ENCODE assay signal across 11 cellular contexts in genomic region chr1:197910120-197911110, GRCh38. TPM values are rescaled to one million over a fixed set of nuclear protein-coding genes. Genes with fewer than 3 reads are reported as not detected.
DNase-seq lines count a peak whose midpoint lies in the region; ATAC-seq and TF ChIP-seq lines count a peak whose summit lies in the region.
"Had no signal": no experiment of that assay in that cellular context is flagged by ENCODE, and none has a peak within 500 bp of the region (broad histone marks: within the 10 kb centered on the region; RNA-seq: fewer than 3 reads in every experiment).

No MANE protein-coding gene starts in this region.

- peaks cover 0 to 6% (median 2%) of the 10 kb centered on the region in 7 donors for H3K9me3 Mint-ChIP-seq in naive B cell

- POLR2A ChIA-PET in AG04449 (lab: Yijun Ruan, JAX) = interaction anchor here (1.1 kb wide), 1 partner anchor 8 kb away, joined by 5 read pairs; the partner anchor contains the start of gene C1orf53

- H3K9me3 ChIP-seq in ascending aorta = no peaks in the 10 kb centered on the region
- H3K9me3 ChIP-seq: heart right ventricle, mucosa of descending colon had no signal

- DNase-seq in AG04449 (ENCODE audit: low read depth, low spot score) = no peak
- peak; percentile 30 for DNase-seq in GM03348 (ENCODE audit: low spot score)
- DNase-seq in ascending aorta (ENCODE audit: low spot score in 2 of 2) = no peak
- no peak for DNase-seq in naive B cell
- no peak for DNase-seq in stimulated activated naive CD4-positive, alpha-beta T cell treated with Interleukin-2 at 50 U/mL for 16 hours (lab: John Stamatoyannopoulos, UW)
- no peak for DNase-seq in NCI-H2171 (lab: John Stamatoyannopoulos, UW)
- DNase-seq: heart right ventricle, Karpas-422, mucosa of descending colon had no signal

- no peaks in the 10 kb centered on the region for H3K36me3 ChIP-seq in ascending aorta
- H3K36me3 ChIP-seq: heart right ventricle had no signal

- peaks cover 0 to 14% of the 10 kb centered on the region in 2 donors for H3K4me1 ChIP-seq in ascending aorta

- peak overlapping the region; percentile 26 to 84 (median 69) for H3K4me3 Mint-ChIP-seq in naive B cell

- H3K27me3 ChIP-seq in ascending aorta = peaks cover 22% of the 10 kb centered on the region

- H3K27me3 Mint-ChIP-seq in naive B cell = peaks cover 90 to 95% (median 93%) of the 10 kb centered on the region in 3 donors

- peaks cover 0 to 3% of the 10 kb centered on the region in 2 donors for H3K36me3 Mint-ChIP-seq in naive B cell

- peaks cover 43 to 59% (median 56%) of the 10 kb centered on the region in 3 donors for H3K4me1 Mint-ChIP-seq in naive B cell

- intact Hi-C loops in ascending aorta (cut with DNase I) = no loop called here

- CTCF ChIA-PET in AG04449 (lab: Yijun Ruan, JAX) = interaction anchor here (1.1 to 4.5 kb wide), 5 partner anchors 14 to 295 kb away, joined by 3 to 19 read pairs (median 6); no protein-coding TSS in a partner anchor

- H3K4me3 ChIP-seq in AG04449 (ENCODE audit: low read depth, low read length) = peak overlapping the region; percentile 36
- H3K4me3 ChIP-seq in ascending aorta = peak overlapping the region; percentile 5 to 27
- H3K4me3 ChIP-seq: mucosa of descending colon had no signal

- peak overlapping the region in 4 of 6 donors; percentile 12 to 82 (median 32) for H3K27ac Mint-ChIP-seq in naive B cell

- no peak for ATAC-seq in naive B cell (ENCODE audit: low read depth in 2 of 2)
- ATAC-seq in HG02610 (IDR thresholded peaks at IDR 0.05; ENCODE audit: unreplicated experiment) = no peak
- no peak for ATAC-seq in GM21515 (IDR thresholded peaks at IDR 0.05; ENCODE audit: unreplicated experiment)
- ATAC-seq: heart right ventricle, mucosa of descending colon had no signal

- no peak overlapping the region for H3K27ac ChIP-seq in ascending aorta
- H3K27ac ChIP-seq: heart right ventricle had no signal

- TF ChIP-seq CTCF in AG04449 (IDR thresholded peaks at IDR 0.05; ENCODE audit: insufficient read depth, low read length, missing control alignments) (no peak), ascending aorta (IDR thresholded peaks at IDR 0.05) (no peak)

RNA-seq across cellular contexts. Expression of gene LHX9, which starts 6.8 kb away (rescaled TPM):
- total RNA-seq in ascending aorta = not detected
- not detected for polyA plus RNA-seq in naive B cell (ENCODE audit: low read depth in 6 of 6)

RNA-seq across cellular contexts. Expression of gene C1orf53, which starts 8.0 kb away (rescaled TPM):
- not detected for total RNA-seq in ascending aorta
- polyA plus RNA-seq in naive B cell (ENCODE audit: low read depth in 6 of 6) = not detected
